Comparison of ENCODE assay signal across 23 cellular contexts in genomic region chr1:85219853-85220610, GRCh38. TPM values are rescaled to one million over a fixed set of nuclear protein-coding genes. Genes with fewer than 3 reads are reported as not detected.
DNase-seq lines count a peak whose midpoint lies in the region; ATAC-seq and TF ChIP-seq lines count a peak whose summit lies in the region.
"Had no signal": no experiment of that assay in that cellular context is flagged by ENCODE, and none has a peak within 500 bp of the region (broad histone marks: within the 10 kb centered on the region; RNA-seq: fewer than 3 reads in every experiment).

No MANE protein-coding gene starts in this region.

- no peak overlapping the region for H3K4me3 ChIP-seq in thoracic aorta
- H3K4me3 ChIP-seq: BLaER1 had no signal

- ATAC-seq in thoracic aorta (ENCODE audit: insufficient number of reproducible peaks, low FRiP score, low read depth), result no peak
- ATAC-seq in naive thymus-derived CD8-positive, alpha-beta T cell, result no peak

- no peak for TF ChIP-seq CTCF in nephron (IDR thresholded peaks at IDR 0.05; ENCODE audit: unreplicated experiment in 3 of 3)
- TF ChIP-seq CTCF in thoracic aorta (IDR thresholded peaks at IDR 0.05), result no peak

- H3K27ac ChIP-seq in thoracic aorta, result peak overlapping the region; percentile 4 to 58
- H3K27ac ChIP-seq: BLaER1 had no signal

- peaks cover 31% of the 10 kb centered on the region for H3K4me1 Mint-ChIP-seq in nephron
- no peaks in the 10 kb centered on the region for H3K4me1 Mint-ChIP-seq in naive thymus-derived CD8-positive, alpha-beta T cell

- no peaks in the 10 kb centered on the region for H3K9me3 ChIP-seq in thoracic aorta
- H3K9me3 ChIP-seq: BLaER1 had no signal

- H3K36me3 ChIP-seq in thoracic aorta, result no peaks in the 10 kb centered on the region
- H3K36me3 ChIP-seq: BLaER1 had no signal

- H3K36me3 Mint-ChIP-seq in nephron (ENCODE audit: low read depth), result no peaks in the 10 kb centered on the region
- H3K36me3 Mint-ChIP-seq in naive thymus-derived CD8-positive, alpha-beta T cell, result peaks cover 0 to 5% (median 5%) of the 10 kb centered on the region in 3 donors

- no peaks in the 10 kb centered on the region for H3K27me3 Mint-ChIP-seq in nephron (ENCODE audit: low read depth)
- H3K27me3 Mint-ChIP-seq in naive thymus-derived CD8-positive, alpha-beta T cell, result peaks cover 0 to 21% (median 13%) of the 10 kb centered on the region in 5 donors

- H3K9me3 Mint-ChIP-seq in nephron, result peaks cover 15% of the 10 kb centered on the region
- H3K9me3 Mint-ChIP-seq in naive thymus-derived CD8-positive, alpha-beta T cell, result no peaks in the 10 kb centered on the region
- H3K9me3 Mint-ChIP-seq: CD4-positive, alpha-beta T cell; H9 had no signal

- peaks cover 0 to 26% of the 10 kb centered on the region in 2 donors for H3K4me1 ChIP-seq in thoracic aorta (ENCODE audit: control insufficient read depth in 1 of 2, low read depth in 2 of 2)
- H3K4me1 ChIP-seq: BLaER1 had no signal

- POLR2A ChIA-PET in naive thymus-derived CD8-positive, alpha-beta T cell (lab: Charles Lee), result no interaction called here

- peak overlapping the region in 2 of 3 experiments; percentile 14 to 15 for H3K27ac Mint-ChIP-seq in nephron
- no peak overlapping the region for H3K27ac Mint-ChIP-seq in naive thymus-derived CD8-positive, alpha-beta T cell
- H3K27ac Mint-ChIP-seq: CD4-positive, alpha-beta T cell; H9 had no signal

- no peaks in the 10 kb centered on the region for H3K27me3 ChIP-seq in thoracic aorta (replicated peaks; ENCODE audit: insufficient read depth)
- H3K27me3 ChIP-seq: BLaER1 had no signal

- H3K4me3 Mint-ChIP-seq in nephron, result no peak overlapping the region
- H3K4me3 Mint-ChIP-seq in naive thymus-derived CD8-positive, alpha-beta T cell, result no peak overlapping the region
- H3K4me3 Mint-ChIP-seq: CD4-positive, alpha-beta T cell; H9 had no signal

- DNase-seq in OCI-M1 (lab: John Stamatoyannopoulos, UW) (peak; percentile 65), erythroblast (lab: John Stamatoyannopoulos, UW) (peak; percentile 50 to 55), thoracic aorta (ENCODE audit: low spot score) (no peak), NCI-H2081 treated with DMSO at 0.1 percent for 48 hours (lab: John Stamatoyannopoulos, UW) (no peak), NCI-H1417 (lab: John Stamatoyannopoulos, UW) (no peak), GM03348 (ENCODE audit: low spot score) (no peak)
- no peak for DNase-seq in naive thymus-derived CD8-positive, alpha-beta T cell
- DNase-seq: CD4-positive, alpha-beta T cell; COR-L47; DMS 273 treated with DMSO at 0.1 percent for 48 hours; DMS79 treated with DMSO at 0.1 percent for 48 hours; H9; KBM-7; MM.1S; NCI-H1048; NCI-H1436; NCI-H2029; NCI-H226; NCI-H510A treated with DMSO at 0.1 percent for 48 hours; NCI-H748 treated with DMSO at 0.1 percent for 48 hours; SIG-M5 had no signal

- no peak for TF ChIP-seq POLR2A in erythroblast (IDR thresholded peaks at IDR 0.05; ENCODE audit: low read length)

RNA-seq across cellular contexts. Expression of gene SYDE2, which starts 19.2 kb away (rescaled TPM):
- 10 to 100 TPM; 13.4 to 17.0 TPM for total RNA-seq in thoracic aorta
- total RNA-seq in naive thymus-derived CD8-positive, alpha-beta T cell, result 10 to 100 TPM in 1 of 2 experiments, 1 to 10 TPM in 1; 8.5 to 10.0 TPM
- 1 to 10 TPM; 2.7 to 5.8 (median 3.9) TPM for polyA plus RNA-seq in naive thymus-derived CD8-positive, alpha-beta T cell

RNA-seq across cellular contexts. Expression of gene C1orf52, which starts 39.4 kb away (rescaled TPM):
- 10 to 100 TPM; 20.7 to 28.7 TPM for total RNA-seq in thoracic aorta
- total RNA-seq in naive thymus-derived CD8-positive, alpha-beta T cell, result 10 to 100 TPM; 48.7 to 52.5 TPM
- 10 to 100 TPM; 15.3 to 28.7 (median 22.4) TPM for polyA plus RNA-seq in naive thymus-derived CD8-positive, alpha-beta T cell

RNA-seq across cellular contexts. Expression of gene BCL10, which starts 56.4 kb away (rescaled TPM):
- total RNA-seq in thoracic aorta, result 10 to 100 TPM; 13.8 to 34.2 TPM
- 10 to 100 TPM; 31.4 to 36.2 TPM for total RNA-seq in naive thymus-derived CD8-positive, alpha-beta T cell
- polyA plus RNA-seq in naive thymus-derived CD8-positive, alpha-beta T cell, result 10 to 100 TPM; 11.6 to 18.7 (median 15.5) TPM

Comparison
In these comparisons a context has a peak if more than half of its experiments do, and no peak if none do; other contexts are left out.
1. DNase-seq: peak in OCI-M1 (single experiment) and erythroblast (2 of 2); none in thoracic aorta (single experiment), naive thymus-derived CD8-positive, alpha-beta T cell (0 of 10), NCI-H2081 treated with DMSO at 0.1 percent for 48 hours (single experiment), NCI-H1417 (0 of 3) and GM03348 (single experiment).
2. H3K27ac Mint-ChIP-seq: peak in nephron (2 of 3); none in naive thymus-derived CD8-positive, alpha-beta T cell (0 of 10).